ENCODE assay signal across 23 cellular contexts in genomic region chr7:2224934-2225333, GRCh38. TPM values are rescaled to one million over a fixed set of nuclear protein-coding genes. Genes with fewer than 3 reads are reported as not detected.
DNase-seq lines count a peak whose midpoint lies in the region; ATAC-seq and TF ChIP-seq lines count a peak whose summit lies in the region.
"Had no signal": no experiment of that assay in that cellular context is flagged by ENCODE, and none has a peak within 500 bp of the region (broad histone marks: within the 10 kb centered on the region; RNA-seq: fewer than 3 reads in every experiment).

No MANE protein-coding gene starts in this region.

- ATAC-seq in foreskin keratinocyte: peak; percentile 75
- no peak for ATAC-seq in GM18520 (IDR thresholded peaks at IDR 0.05; ENCODE audit: unreplicated experiment)
- ATAC-seq: HepG2; stimulated activated naive B cell treated with anti-CD40 and anti-IgM and Interleukin-4, amounts not matched to agents 10 μg/mL and 1 μg/mL and 100 μg/mL, for 72 hours had no signal

- POLR2A ChIA-PET in PC-9 (lab: Charles Lee; ENCODE audit: unreplicated experiment): interaction anchor here (0.7 kb wide), 2 partner anchors 30 to 727 kb away, joined by 3 to 5 read pairs; no protein-coding TSS in a partner anchor

- H3K4me3 ChIP-seq in PC-9: no peak overlapping the region
- H3K4me3 ChIP-seq: BLaER1, HAP-1 had no signal

- TF ChIP-seq CTCF in PC-9 (conservative IDR thresholded peaks at IDR 0.05) (no peak), foreskin keratinocyte (conservative IDR thresholded peaks at IDR 0.05) (no peak)

- H3K4me1 ChIP-seq in PC-9 (replicated peaks; ENCODE audit: insufficient read depth) (no peaks in the 10 kb centered on the region), foreskin keratinocyte (peaks cover 8% of the 10 kb centered on the region)
- H3K4me1 ChIP-seq: HAP-1 had no signal

- no peaks in the 10 kb centered on the region for H3K9me2 ChIP-seq in PC-9 (ENCODE audit: insufficient read depth)

- H4K20me1 ChIP-seq in PC-9 (ENCODE audit: insufficient read depth): peaks cover 4% of the 10 kb centered on the region

- H3K9me3 ChIP-seq in PC-9 (ENCODE audit: insufficient read depth, low read depth): no peaks in the 10 kb centered on the region
- H3K9me3 ChIP-seq: BLaER1, HAP-1 had no signal

- H3K27ac ChIP-seq in PC-9 (no peak overlapping the region), foreskin keratinocyte (peak overlapping the region; percentile 90)
- H3K27ac ChIP-seq: BLaER1 had no signal

- H2AFZ ChIP-seq in PC-9: no peak overlapping the region

- H3K36me3 ChIP-seq in PC-9 (ENCODE audit: low read depth): peaks cover 25% of the 10 kb centered on the region

- DNase-seq in DMS79 (lab: John Stamatoyannopoulos, UW): peak; percentile 84
- DNase-seq in PC-9: peak; percentile 65 to 83
- peak; percentile 57 to 62 for DNase-seq in foreskin keratinocyte
- DNase-seq in renal cortical epithelial cell (ENCODE audit: low read depth): peak; percentile 43
- no peak for DNase-seq in KG1 (lab: John Stamatoyannopoulos, UW)
- DNase-seq in dedifferentiated amniotic fluid mesenchymal stem cell (ENCODE audit: extremely low spot score): no peak
- no peak for DNase-seq in islet precursor cell
- DNase-seq: activated CD8-positive, alpha-beta memory T cell treated with anti-CD3 and anti-CD28 coated beads, Interleukin-2, amount 50 U/mL, for 4 hours; aorta; foreskin melanocyte; mesendoderm; NCI-H1105; NCI-H2081; NCI-H226; NCI-H748 treated with DMSO at 0.1 percent for 48 hours; RPMI8226; stimulated activated CD4-positive, alpha-beta T cell treated with anti-CD3 and anti-CD28 coated beads, Interleukin-4, amount 100 ng/mL, for 1 hour; stimulated activated naive B cell treated with anti-CD40 and anti-IgM and Interleukin-4, amounts not matched to agents 10 μg/mL and 1 μg/mL and 100 μg/mL, for 72 hours; T-helper 9 cell had no signal

- intact Hi-C loops in PC-9 (cut with micrococcal nuclease; ENCODE audit: unreplicated experiment): loop anchor here (1.0 to 10.0 kb wide), 3 partner anchors 17 to 300 kb away; partner anchors contain the start of genes MRM2 and NUDT1

- no TSS peak for BruUV-seq in PC-9 (replicated peaks; lab: Mats Ljungman, UMichigan)

- no peak overlapping the region for H3K4me2 ChIP-seq in PC-9
- H3K4me2 ChIP-seq: BLaER1 had no signal

- CTCF ChIA-PET in PC-9 (lab: Charles Lee): interaction anchor here (0.7 to 1.1 kb wide), 2 partner anchors 48 to 123 kb away, joined by 3 to 4 read pairs; no protein-coding TSS in a partner anchor

- H3F3A ChIP-seq in PC-9 (ENCODE audit: insufficient read depth, low read depth): peaks cover 8% of the 10 kb centered on the region; the same call in 1 of the 2 replicates

- H3K79me2 ChIP-seq in PC-9 (ENCODE audit: low read depth): peaks cover 4% of the 10 kb centered on the region; the same call in 1 of the 2 replicates

- H3K27me3 ChIP-seq in PC-9 (ENCODE audit: insufficient read depth, low read depth) (no peaks in the 10 kb centered on the region), foreskin keratinocyte (no peaks in the 10 kb centered on the region)
- H3K27me3 ChIP-seq: BLaER1 had no signal

RNA-seq across cellular contexts. Expression of gene MAD1L1, which starts 7.8 kb away (rescaled TPM):
- total RNA-seq in PC-9 (2021): 50.8 and 68.7 TPM in 2 replicates
- 52.4 and 61.9 TPM in 2 replicates for total RNA-seq in foreskin keratinocyte
- polyA plus RNA-seq in foreskin keratinocyte: 43.9 and 56.4 TPM in 2 replicates
- 33.5 and 64.4 TPM in 2 replicates for total RNA-seq in renal cortical epithelial cell

RNA-seq across cellular contexts. Expression of gene MRM2, which starts 17.1 kb away (rescaled TPM):
- total RNA-seq in PC-9 (2021) (36.8 and 40.9 TPM in 2 replicates), foreskin keratinocyte (31.8 and 34.5 TPM in 2 replicates), renal cortical epithelial cell (17.9 and 25.9 TPM in 2 replicates)
- 38.7 and 43.1 TPM in 2 replicates for polyA plus RNA-seq in foreskin keratinocyte

RNA-seq across cellular contexts. Expression of gene NUDT1, which starts 17.1 kb away (rescaled TPM):
- total RNA-seq in PC-9 (2021): 63.9 and 73.3 TPM in 2 replicates
- 71.6 and 80.1 TPM in 2 replicates for total RNA-seq in foreskin keratinocyte
- polyA plus RNA-seq in foreskin keratinocyte: 118 TPM in 2 replicates
- 5.5 and 17.2 TPM in 2 replicates for total RNA-seq in renal cortical epithelial cell

Comparison
In these comparisons a context has a peak if more than half of its experiments do, and no peak if none do; other contexts are left out.
1. DNase-seq: peak in DMS79 (single experiment), PC-9 (2 of 2), foreskin keratinocyte (2 of 2) and renal cortical epithelial cell (single experiment); none in KG1 (single experiment), dedifferentiated amniotic fluid mesenchymal stem cell (single experiment) and islet precursor cell (single experiment).